In the genomic region with DNA sequence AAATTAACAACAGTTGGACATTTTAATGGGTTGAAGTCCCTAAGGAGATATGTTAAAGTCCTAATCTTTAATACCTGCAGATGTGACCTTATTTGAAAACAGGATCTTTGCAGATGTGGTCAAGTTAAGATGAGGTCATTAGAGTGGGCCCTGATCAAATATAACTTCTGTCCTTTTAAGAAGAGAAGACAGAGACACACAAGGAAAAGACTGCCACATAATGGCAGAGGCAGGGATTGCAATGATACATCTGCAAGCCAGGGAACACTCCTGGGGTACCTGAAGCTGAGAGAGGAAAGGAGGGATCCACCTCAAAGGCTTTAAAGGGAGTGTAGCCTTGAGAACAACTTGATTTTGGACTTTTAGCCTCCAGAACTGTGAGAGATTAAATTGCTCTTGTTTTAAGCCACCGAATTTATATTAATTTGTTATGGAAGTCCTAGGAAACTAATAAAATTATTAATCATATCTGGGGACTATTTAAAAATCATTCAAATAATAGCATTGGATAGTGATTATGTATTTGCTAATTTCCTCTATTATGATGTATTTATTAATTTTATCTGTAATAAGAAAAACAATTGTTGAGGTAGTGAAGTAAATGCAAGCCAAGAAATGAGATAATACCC, we compare ENCODE assay signal across 8 cellular contexts.
DNase-seq lines count a peak whose midpoint lies in the region; ATAC-seq, FAIRE-seq and TF ChIP-seq lines count a peak whose summit lies in the region.

No MANE protein-coding gene starts in this region.

- H3K9me3 ChIP-seq in kidney (ENCODE audit: control insufficient read depth in 1 of 2, low read length in 2 of 2) = no peaks in the 10 kb centered on the region

- H3K27ac Mint-ChIP-seq in effector memory CD8-positive, alpha-beta T cell = no peak overlapping the region

- H3K9ac ChIP-seq in kidney (ENCODE audit: low read length in 2 of 2) = no peak overlapping the region

- H3K4me1 ChIP-seq in kidney (ENCODE audit: control insufficient read depth in 1 of 2, insufficient read depth in 1 of 2, low read depth in 1 of 2, low read length in 2 of 2) = no peaks in the 10 kb centered on the region

- no peaks in the 10 kb centered on the region for H3K36me3 Mint-ChIP-seq in effector memory CD8-positive, alpha-beta T cell (ENCODE audit: insufficient read depth)

- H3K4me3 ChIP-seq in kidney (ENCODE audit: low read length in 2 of 2) = no peak overlapping the region

- no peak overlapping the region for H3K4me3 Mint-ChIP-seq in effector memory CD8-positive, alpha-beta T cell

- no peaks in the 10 kb centered on the region for H3K27me3 Mint-ChIP-seq in effector memory CD8-positive, alpha-beta T cell

- TF ChIP-seq POLR2A in GM18505 (IDR thresholded peaks at IDR 0.05; ENCODE audit: borderline replicate concordance, extremely low read depth, insufficient read depth, insufficient read length) = no peak

- peak; percentile 32 for TF ChIP-seq CTCF in kidney (IDR thresholded peaks at IDR 0.05; ENCODE audit: borderline replicate concordance, extremely low read depth, insufficient read depth)

- no peaks in the 10 kb centered on the region for H3K4me1 Mint-ChIP-seq in effector memory CD8-positive, alpha-beta T cell (ENCODE audit: low read depth in 2 of 2)

- peaks cover 3 to 13% of the 10 kb centered on the region in 2 donors for H3K9me3 Mint-ChIP-seq in effector memory CD8-positive, alpha-beta T cell

- DNase-seq in A172 (ENCODE audit: low spot score) = peak; percentile 59
- no peak for DNase-seq in kidney
- DNase-seq in DMS153 (lab: John Stamatoyannopoulos, UW) = no peak
- DNase-seq in activated naive CD4-positive, alpha-beta T cell (lab: John Stamatoyannopoulos, UW) = no peak
- DNase-seq in effector memory CD8-positive, alpha-beta T cell = no peak

- H3K27ac ChIP-seq in kidney (ENCODE audit: low read depth in 2 of 2, low read length in 2 of 2) = no peak overlapping the region

- ATAC-seq in GM18505 (IDR thresholded peaks at IDR 0.05; ENCODE audit: unreplicated experiment) (peak; percentile 86), HG03442 (IDR thresholded peaks at IDR 0.05; ENCODE audit: unreplicated experiment) (peak; percentile 95), SK-N-SH treated with all-trans-retinoic acid at 6 μM for 48 hours (peak; percentile 86)
- ATAC-seq in effector memory CD8-positive, alpha-beta T cell (replicated peaks) = no peak

- intact Hi-C loops in kidney (cut with DNase I) = no loop called here

- FAIRE-seq in kidney (lab: Jason Lieb, UNC) = no peak

- no peaks in the 10 kb centered on the region for H3K36me3 ChIP-seq in kidney (ENCODE audit: control insufficient read depth in 1 of 2, insufficient read depth in 2 of 2, low read length in 2 of 2)

TF ChIP-seq in SK-N-SH treated with all-trans-retinoic acid at 6 μM for 48 hours, 23 proteins besides CTCF, POLR2A, EP300 and RAD21:
- no peak for TF ChIP-seq TCF4 (CRISPR knock-in tag; IDR thresholded peaks at IDR 0.05; ENCODE audit: borderline replicate concordance)
- TF ChIP-seq TOX (CRISPR knock-in tag; IDR thresholded peaks at IDR 0.05; ENCODE audit: borderline replicate concordance) = no peak
TF ChIP-seq in SK-N-SH treated with all-trans-retinoic acid at 6 μM for 48 hours: peak in this region for 0.
